ENCODE assay signal across 8 cellular contexts in genomic region chr1:227734546-227734857, GRCh38. TPM values are rescaled to one million over a fixed set of nuclear protein-coding genes. Genes with fewer than 3 reads are reported as not detected.
A peak's percentile ranks its signal among the peaks of the same experiment; 100 is the strongest.
DNase-seq lines count a peak whose midpoint lies in the region; ATAC-seq and TF ChIP-seq lines count a peak whose summit lies in the region.

No MANE protein-coding gene starts in this region.

- peaks cover 9% of the 10 kb centered on the region for H3K36me3 Mint-ChIP-seq in T-helper 1 cell treated with Interleukin-12 subunit alpha and Interleukin-12 subunit beta and Interleukin-4 antibody, amounts not matched to agents 30 μg/mL and 1 μg/mL, for 36 hours (ENCODE audit: low read depth)
- H3K36me3 Mint-ChIP-seq in neural crest cell (ENCODE audit: low read depth) = no peaks in the 10 kb centered on the region

- H3K27me3 Mint-ChIP-seq in T-helper 1 cell treated with Interleukin-12 subunit alpha and Interleukin-12 subunit beta and Interleukin-4 antibody, amounts not matched to agents 30 μg/mL and 1 μg/mL, for 36 hours (ENCODE audit: low read depth) = no peaks in the 10 kb centered on the region
- H3K27me3 Mint-ChIP-seq in neural crest cell (ENCODE audit: low read depth) = peaks cover 3% of the 10 kb centered on the region

- H3K4me3 ChIP-seq in effector memory CD4-positive, alpha-beta T cell (ENCODE audit: insufficient read depth, low read depth, low read length, poor library complexity, severe bottlenecking) = peak overlapping the region; percentile 97

- no peak for ATAC-seq in GM18907 (IDR thresholded peaks at IDR 0.05; ENCODE audit: unreplicated experiment)

- H3K36me3 ChIP-seq in effector memory CD4-positive, alpha-beta T cell (ENCODE audit: control insufficient read depth, insufficient read depth, low read length) = peaks cover 18% of the 10 kb centered on the region

- peak overlapping the region; percentile 87 for H3K27ac Mint-ChIP-seq in T-helper 1 cell treated with Interleukin-12 subunit alpha and Interleukin-12 subunit beta and Interleukin-4 antibody, amounts not matched to agents 30 μg/mL and 1 μg/mL, for 36 hours
- H3K27ac Mint-ChIP-seq in neural crest cell (ENCODE audit: unreplicated experiment) = no peak overlapping the region

- DNase-seq in T-helper 1 cell (no peak), NCI-H345 (lab: John Stamatoyannopoulos, UW) (peak; percentile 34), neural crest cell (ENCODE audit: low read depth, low spot score) (no peak), NCI-H1092 (lab: John Stamatoyannopoulos, UW) (no peak), NCI-H128 (lab: John Stamatoyannopoulos, UW; ENCODE audit: unreplicated experiment) (no peak)
- no peak for DNase-seq in effector memory CD4-positive, alpha-beta T cell

- no peaks in the 10 kb centered on the region for H3K27me3 ChIP-seq in effector memory CD4-positive, alpha-beta T cell (replicated peaks; ENCODE audit: control insufficient read depth, insufficient read depth, low read length, poor library complexity, severe bottlenecking)

- peak overlapping the region; percentile 97 for H3K4me3 Mint-ChIP-seq in T-helper 1 cell treated with Interleukin-12 subunit alpha and Interleukin-12 subunit beta and Interleukin-4 antibody, amounts not matched to agents 30 μg/mL and 1 μg/mL, for 36 hours
- peak overlapping the region; percentile 91 for H3K4me3 Mint-ChIP-seq in neural crest cell

- no peak for TF ChIP-seq CTCF in neural crest cell (conservative IDR thresholded peaks at IDR 0.05)

- H3K9me3 ChIP-seq in effector memory CD4-positive, alpha-beta T cell (ENCODE audit: control insufficient read depth, low read length) = no peaks in the 10 kb centered on the region

- H3K4me1 ChIP-seq in effector memory CD4-positive, alpha-beta T cell (ENCODE audit: control insufficient read depth, insufficient read depth, low read length, poor library complexity, severe bottlenecking) = peaks cover 22% of the 10 kb centered on the region

- peaks cover 22% of the 10 kb centered on the region for H3K4me1 Mint-ChIP-seq in T-helper 1 cell treated with Interleukin-12 subunit alpha and Interleukin-12 subunit beta and Interleukin-4 antibody, amounts not matched to agents 30 μg/mL and 1 μg/mL, for 36 hours (ENCODE audit: low read depth)
- peaks cover 28% of the 10 kb centered on the region for H3K4me1 Mint-ChIP-seq in neural crest cell

- peak overlapping the region; percentile 83 for H3K27ac ChIP-seq in effector memory CD4-positive, alpha-beta T cell (ENCODE audit: insufficient read depth, low read length, poor library complexity, severe bottlenecking)

- no peaks in the 10 kb centered on the region for H3K9me3 Mint-ChIP-seq in T-helper 1 cell treated with Interleukin-12 subunit alpha and Interleukin-12 subunit beta and Interleukin-4 antibody, amounts not matched to agents 30 μg/mL and 1 μg/mL, for 36 hours
- H3K9me3 Mint-ChIP-seq in neural crest cell = no peaks in the 10 kb centered on the region

RNA-seq across cellular contexts. Expression of gene JMJD4, which starts 0.6 kb away (rescaled TPM):
- 25.2 and 28.3 TPM in 2 replicates for total RNA-seq in neural crest cell

RNA-seq across cellular contexts. Expression of gene SNAP47, which starts 0.7 kb away (rescaled TPM):
- 42.9 and 45.3 TPM in 2 replicates for total RNA-seq in neural crest cell
